In the genomic region with DNA sequence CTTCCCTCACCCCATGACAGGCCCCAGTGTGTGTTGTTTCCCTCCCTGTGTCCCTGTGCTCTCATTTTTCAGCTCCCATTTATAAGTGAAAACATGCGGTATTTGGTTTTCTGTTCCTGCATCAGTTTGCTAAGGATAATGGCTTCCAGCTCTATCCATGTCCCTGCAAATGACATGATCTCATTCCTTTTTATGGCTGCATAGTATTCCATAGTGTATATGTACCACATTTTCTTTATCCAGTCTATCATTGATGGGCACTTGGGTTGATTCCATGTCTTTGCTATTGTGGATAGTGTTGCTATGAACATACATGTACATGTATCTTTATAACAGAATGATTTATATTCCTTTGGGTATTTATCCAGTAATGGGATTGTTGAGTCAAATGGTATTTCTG, we compare ENCODE assay signal across 8 cellular contexts.
DNase-seq lines count a peak whose midpoint lies in the region; ATAC-seq, FAIRE-seq and TF ChIP-seq lines count a peak whose summit lies in the region.
"Not testable (repeated sequence)": the region's sequence is repeated elsewhere in the genome, so short reads cannot be mapped to it uniquely, and the experiment has no call there.

No MANE protein-coding gene starts in this region.

- not testable (repeated sequence) for TF ChIP-seq RAD21 in A549 (conservative IDR thresholded peaks at IDR 0.05 in 1 of 2, IDR thresholded peaks at IDR 0.05 in 1 of 2)

- 96% methylated on average over 1 of the region's 1 CpG for WGBS in A549 (ENCODE audit: missing lambda C conversion rate)
- WGBS in heart right ventricle, 2 donors = 86 to 94% methylated on average over 1 of the region's 1 CpG
- 91% methylated on average over 1 of the region's 1 CpG for WGBS in right lobe of liver (ENCODE audit: insufficient coverage, low coverage, low lambda C conversion rate, missing lambda C conversion rate)

- FAIRE-seq in A549 (lab: Jason Lieb, UNC) = not testable (repeated sequence)

- not testable (repeated sequence) for TF ChIP-seq EP300 in A549 (IDR thresholded peaks at IDR 0.05)

- TF ChIP-seq POLR2A in A549 (IDR thresholded peaks at IDR 0.05; ENCODE audit: low read length); right lobe of liver (IDR thresholded peaks at IDR 0.05); gastrocnemius medialis (IDR thresholded peaks at IDR 0.05): not testable (repeated sequence)

- not testable (repeated sequence) for H3K4me2 ChIP-seq in A549

- not testable (repeated sequence) for H3K36me3 ChIP-seq in Panc1 (ENCODE audit: control insufficient read depth, insufficient read depth, low read length); cardiac muscle cell; heart right ventricle; right atrium auricular region; right lobe of liver; gastrocnemius medialis; subcutaneous abdominal adipose tissue (ENCODE audit: control insufficient read depth in 5 of 5, insufficient read depth in 5 of 5, low read length in 5 of 5)

- ATAC-seq in A549, Panc1, heart right ventricle, right lobe of liver, gastrocnemius medialis: not testable (repeated sequence)

- not testable (repeated sequence) for H3K27ac ChIP-seq in A549
- H3K27ac ChIP-seq in Panc1 (ENCODE audit: low read length) (peak overlapping the region; percentile 100), cardiac muscle cell (peak overlapping the region; percentile 96), heart right ventricle (peak overlapping the region; percentile 70 to 93 (median 82)), right atrium auricular region (peak overlapping the region; percentile 72 to 83), right lobe of liver (peak overlapping the region in 2 of 3 donors; percentile 34 to 54), gastrocnemius medialis (peak overlapping the region in 3 of 4 donors; percentile 38 to 62 (median 57)), subcutaneous abdominal adipose tissue (ENCODE audit: low read depth, low read length) (peak overlapping the region; percentile 58)

- POLR2A ChIA-PET in A549 (lab: Yijun Ruan, JAX); Panc1 (lab: Charles Lee): not testable (repeated sequence)

- H3K9me3 ChIP-seq in A549; Panc1 (ENCODE audit: control insufficient read depth, insufficient read depth, low read depth, low read length); cardiac muscle cell (ENCODE audit: low read depth); heart right ventricle; right atrium auricular region; right lobe of liver; gastrocnemius medialis; subcutaneous abdominal adipose tissue (ENCODE audit: control insufficient read depth in 5 of 5, low read length in 5 of 5): not testable (repeated sequence)

- CTCF ChIA-PET in A549 (lab: Yijun Ruan, JAX) = interaction anchor here (1.0 kb wide), 1 partner anchor 416 kb away, joined by 3 read pairs; no protein-coding TSS in a partner anchor
- CTCF ChIA-PET in Panc1 (lab: Charles Lee) = not testable (repeated sequence)

- not testable (repeated sequence) for TF ChIP-seq CTCF in A549 (IDR thresholded peaks at IDR 0.05); Panc1 (IDR thresholded peaks at IDR 0.05); cardiac muscle cell (IDR thresholded peaks at IDR 0.05; ENCODE audit: low read depth, low read length); heart right ventricle (IDR thresholded peaks at IDR 0.05); right atrium auricular region (IDR thresholded peaks at IDR 0.05); right lobe of liver (IDR thresholded peaks at IDR 0.05); gastrocnemius medialis (IDR thresholded peaks at IDR 0.05 in 4 of 5, conservative IDR thresholded peaks at IDR 0.05 in 1 of 5)

- DNase-seq in A549 (ENCODE audit: low read depth in 1 of 2, low spot score in 1 of 2); Panc1 (ENCODE audit: low read depth, low spot score); cardiac muscle cell (ENCODE audit: low read depth in 1 of 2, low spot score in 1 of 2); heart right ventricle; right atrium auricular region (ENCODE audit: low spot score); right lobe of liver; gastrocnemius medialis: not testable (repeated sequence)

- intact Hi-C loops in Panc1 (cut with micrococcal nuclease; ENCODE audit: unreplicated experiment); right lobe of liver (cut with DNase I): not testable (repeated sequence)
- intact Hi-C loops in heart right ventricle (cut with DNase I) (loop anchor here in 1 of 10 donors (5.0 kb wide), 1 partner anchor 37 kb away; no protein-coding TSS in a partner anchor), gastrocnemius medialis (cut with DNase I; ENCODE audit: low total_unique reads) (loop anchor here (5.0 kb wide), 1 partner anchor 107 kb away; no protein-coding TSS in a partner anchor)

- not testable (repeated sequence) for BruUV-seq in Panc1 (replicated peaks; lab: Mats Ljungman, UMichigan)

- H3K4me1 ChIP-seq in A549 (peaks cover 52% of the 10 kb centered on the region), Panc1 (ENCODE audit: control insufficient read depth, insufficient read depth, low read length) (peaks cover 92% of the 10 kb centered on the region), cardiac muscle cell (ENCODE audit: low read depth) (peaks cover 84% of the 10 kb centered on the region), heart right ventricle (peaks cover 4 to 96% (median 74%) of the 10 kb centered on the region in 9 donors), right atrium auricular region (peaks cover 0 to 78% of the 10 kb centered on the region in 2 donors), right lobe of liver (peaks cover 0 to 59% (median 25%) of the 10 kb centered on the region in 4 donors), gastrocnemius medialis (peaks cover 23 to 33% of the 10 kb centered on the region in 2 donors), subcutaneous abdominal adipose tissue (ENCODE audit: control insufficient read depth in 5 of 5, insufficient read depth in 5 of 5, low read length in 5 of 5) (peaks cover 18 to 66% (median 50%) of the 10 kb centered on the region in 5 donors)

- in situ Hi-C loops in Panc1 (cut with HindIII; ENCODE audit: low pct_unique_long_range_greater_than_20kb, low sequenced_read_pairs); gastrocnemius medialis (cut with MboI; ENCODE audit: low sequenced_read_pairs in 4 of 4): not testable (repeated sequence)

- H3K4me3 ChIP-seq in A549; Panc1 (ENCODE audit: low read depth in 2 of 2, low read length in 2 of 2); cardiac muscle cell; heart right ventricle; right atrium auricular region; right lobe of liver; gastrocnemius medialis; subcutaneous abdominal adipose tissue (ENCODE audit: low read depth in 1 of 5, low read length in 5 of 5): not testable (repeated sequence)

- H3K9ac ChIP-seq in subcutaneous abdominal adipose tissue (ENCODE audit: low read length in 5 of 5) = not testable (repeated sequence)

- not testable (repeated sequence) for H3K27me3 ChIP-seq in Panc1 (ENCODE audit: control insufficient read depth, insufficient read depth, low read length); cardiac muscle cell; heart right ventricle; right atrium auricular region; right lobe of liver; gastrocnemius medialis; subcutaneous abdominal adipose tissue (ENCODE audit: control insufficient read depth in 5 of 5, insufficient read depth in 4 of 5, low read length in 5 of 5)

TF ChIP-seq in A549, 52 proteins besides CTCF, POLR2A, EP300 and RAD21:
- TF ChIP-seq KDM1A (IDR thresholded peaks at IDR 0.05; ENCODE audit: low read depth) = peak; percentile 42; the same call in 1 of the 2 replicates
